In genomic region chr11:63974259-63975143, GRCh38 we compare ENCODE assay signal across 8 cellular contexts. TPM values are rescaled to one million over a fixed set of nuclear protein-coding genes. Genes with fewer than 3 reads are reported as not detected.
DNase-seq lines count a peak whose midpoint lies in the region; ATAC-seq, FAIRE-seq and TF ChIP-seq lines count a peak whose summit lies in the region.

COX8A (plus strand) TSS chr11:63974620; CDS start chr11:63974681, 61 bp downstream.

- peaks cover 8% of the 10 kb centered on the region for H3K79me1 ChIP-seq in H1 (ENCODE audit: low read depth, low read length)

- no peak within 1 kb of the TSS for H2AFZ ChIP-seq in H1 (ENCODE audit: low read length)

- peak within 1 kb of the TSS; percentile 89 for H3K56ac ChIP-seq in H1 (replicated peaks; ENCODE audit: insufficient read length, low read depth, low read length)

- intact Hi-C loops in Caco-2 (cut with micrococcal nuclease; ENCODE audit: unreplicated experiment), result loop anchor here (1.0 to 2.0 kb wide), 2 partner anchors 12 to 36 kb away; partner anchors contain the start of genes NAA40 and OTUB1

- H3K36me3 Mint-ChIP-seq in Caco-2 (ENCODE audit: insufficient read depth, unreplicated experiment) (peaks cover 47% of the 10 kb centered on the region), memory B cell (peaks cover 2% of the 10 kb centered on the region)
- peaks cover 25% of the 10 kb centered on the region for H3K36me3 Mint-ChIP-seq in activated CD8-positive, alpha-beta memory T cell treated with anti-CD3 and anti-CD28 coated beads, Interleukin-2, amount 10 ng/mL, durations not matched to agents 7 days and 5 days

- CTCF ChIA-PET in Caco-2 (lab: Charles Lee) (interaction anchor here (0.6 to 1.2 kb wide), 4 partner anchors 29 to 140 kb away, joined by 3 to 8 read pairs (median 6); partner anchors contain the start of gene MARK2), H1 (lab: Charles Lee; ENCODE audit: partially characterized antibody) (interaction anchor here (0.8 to 1.3 kb wide), 2 partner anchors 13 to 54 kb away, joined by 3 to 4 read pairs; no protein-coding TSS in a partner anchor)
- CTCF ChIA-PET in activated CD8-positive, alpha-beta memory T cell treated with anti-CD3 and anti-CD28 coated beads, Interleukin-2, amount 10 ng/mL, durations not matched to agents 7 days and 5 days (lab: Charles Lee), result interaction anchor here (0.6 to 2.2 kb wide), 6 partner anchors 11 to 207 kb away, joined by 3 to 10 read pairs (median 3); partner anchors contain the start of gene OTUB1

- FAIRE-seq in H1 (lab: Jason Lieb, UNC), result peak; percentile 91

- 2% methylated on average over 64 of the region's 67 CpGs; no CpG with 5 or more reads in 1 of the 2 experiments for WGBS in H1 (ENCODE audit: extremely low coverage in 1 of 2, insufficient coverage in 1 of 2, insufficient read length in 1 of 2, insufficient replicate concordance in 2 of 2, low coverage in 1 of 2, low lambda C conversion rate in 2 of 2, missing lambda C conversion rate in 1 of 2), 2 experiments

- H3K27ac Mint-ChIP-seq in Caco-2 (ENCODE audit: unreplicated experiment) (peak within 1 kb of the TSS; percentile 99), memory B cell (peak within 1 kb of the TSS; percentile 94)
- peak within 1 kb of the TSS; percentile 100 for H3K27ac Mint-ChIP-seq in activated CD8-positive, alpha-beta memory T cell treated with anti-CD3 and anti-CD28 coated beads, Interleukin-2, amount 10 ng/mL, durations not matched to agents 7 days and 5 days

- peak within 1 kb of the TSS; percentile 97; the same call in 1 of the 2 replicates for H2BK12ac ChIP-seq in H1 (ENCODE audit: low read depth, low read length)

- H3K27me3 Mint-ChIP-seq in Caco-2 (ENCODE audit: insufficient read depth, unreplicated experiment) (no peaks in the 10 kb centered on the region), memory B cell (peaks cover 2% of the 10 kb centered on the region)
- H3K27me3 Mint-ChIP-seq in activated CD8-positive, alpha-beta memory T cell treated with anti-CD3 and anti-CD28 coated beads, Interleukin-2, amount 10 ng/mL, durations not matched to agents 7 days and 5 days, result no peaks in the 10 kb centered on the region

- DNase-seq in Caco-2 (peak; percentile 98 to 99), HUDEP-2 (lab: John Stamatoyannopoulos, UW; ENCODE audit: unreplicated experiment in 76 of 76) (peak in 75 of 76 experiments; percentile 64 to 100 (median 98)), NT2/D1 (ENCODE audit: low read depth, low spot score) (peak; percentile 100), H1 (ENCODE audit: low read depth in 1 of 2, low spot score in 2 of 2) (peak; percentile 91 to 98), memory B cell (ENCODE audit: low spot score in 2 of 2) (peak; percentile 76 to 90)
- DNase-seq in activated CD8-positive, alpha-beta memory T cell treated with anti-CD3 and anti-CD28 coated beads, Interleukin-2, amount 10 ng/mL, durations not matched to agents 7 days and 5 days, result peak; percentile 99
- DNase-seq in stimulated activated CD8-positive, alpha-beta memory T cell treated with anti-CD3 and anti-CD28 coated beads, Interleukin-12 subunit alpha, Interleukin-12 subunit beta, amount 100 ng/mL, for 24 hours (ENCODE audit: extremely low read depth), result peak; percentile 87

- ATAC-seq in GM21381 (IDR thresholded peaks at IDR 0.05; ENCODE audit: unreplicated experiment) (peak; percentile 95), memory B cell (ENCODE audit: low read depth) (peak; percentile 96)
- ATAC-seq in activated CD8-positive, alpha-beta memory T cell treated with anti-CD3 and anti-CD28 coated beads, Interleukin-2, amount 10 ng/mL, durations not matched to agents 7 days and 5 days, result peak; percentile 99

- H3K9me3 ChIP-seq in Caco-2, result no peaks in the 10 kb centered on the region
- no peaks in the 10 kb centered on the region for H3K9me3 ChIP-seq in NT2/D1 (ENCODE audit: insufficient read depth, low read length)
- no peaks in the 10 kb centered on the region for H3K9me3 ChIP-seq in H1 (ENCODE audit: insufficient read depth in 2 of 2, low read depth in 1 of 2, low read length in 1 of 2)

- H3K18ac ChIP-seq in H1 (ENCODE audit: extremely low read depth, low read length), result peak within 1 kb of the TSS; percentile 99

- H3K27ac ChIP-seq in H1 (ENCODE audit: low read depth, low read length), result peak within 1 kb of the TSS; percentile 88

- TSS peak; percentile 85 for BruUV-seq in Caco-2 (replicated peaks; lab: Mats Ljungman, UMichigan)

- H3K9ac ChIP-seq in NT2/D1 (ENCODE audit: insufficient read length, low read depth) (peak within 1 kb of the TSS; percentile 100), H1 (replicated peaks in 1 of 4; ENCODE audit: extremely low read depth in 1 of 4, low read depth in 3 of 4, low read length in 3 of 4) (peak within 1 kb of the TSS; percentile 87 to 95 (median 90))

- H3K4me2 ChIP-seq in H1 (ENCODE audit: insufficient read depth in 1 of 2, low read depth in 2 of 2, low read length in 2 of 2), result peak within 1 kb of the TSS; percentile 46 to 78

- H3K4ac ChIP-seq in H1 (replicated peaks; ENCODE audit: insufficient read length, low read depth, low read length), result peak within 1 kb of the TSS; percentile 89

- H4K8ac ChIP-seq in H1 (ENCODE audit: extremely low read depth, insufficient read depth, low read length), result peak within 1 kb of the TSS; percentile 96

- POLR2A ChIA-PET in Caco-2 (lab: Charles Lee) (interaction anchor here (0.6 to 1.3 kb wide), 5 partner anchors 28 to 1641 kb away, joined by 3 read pairs; partner anchors contain the start of genes NAA40, PCNX3 and RTN3), H1 (lab: Charles Lee; ENCODE audit: partially characterized antibody) (interaction anchor here (0.6 to 5.7 kb wide), 16 partner anchors 12 to 1032 kb away, joined by 3 to 29 read pairs (median 3); partner anchors contain the start of gene OTUB1)

- peak within 1 kb of the TSS; percentile 26; the same call in 1 of the 2 replicates for H2AK5ac ChIP-seq in H1 (ENCODE audit: low read depth, low read length)

- H3K4me1 Mint-ChIP-seq in Caco-2 (ENCODE audit: low read depth, unreplicated experiment), result peaks cover 17% of the 10 kb centered on the region
- H3K4me1 Mint-ChIP-seq in activated CD8-positive, alpha-beta memory T cell treated with anti-CD3 and anti-CD28 coated beads, Interleukin-2, amount 10 ng/mL, durations not matched to agents 7 days and 5 days, result peaks cover 34% of the 10 kb centered on the region
- H3K4me1 Mint-ChIP-seq in memory B cell, result peaks cover 16% of the 10 kb centered on the region

- peaks cover 11% of the 10 kb centered on the region; the same call in 1 of the 2 replicates for H3K4me1 ChIP-seq in Caco-2
- H3K4me1 ChIP-seq in NT2/D1 (ENCODE audit: insufficient read depth, insufficient read length), result peaks cover 13% of the 10 kb centered on the region
- peaks cover 7 to 21% (median 14%) of the 10 kb centered on the region in 4 experiments for H3K4me1 ChIP-seq in H1 (replicated peaks in 1 of 4; ENCODE audit: control insufficient read depth in 3 of 4, insufficient read depth in 4 of 4, low read length in 3 of 4)

- H3K79me2 ChIP-seq in H1 (ENCODE audit: control insufficient read depth in 1 of 2, insufficient read depth in 2 of 2, low read length in 2 of 2), result peaks cover 0 to 40% of the 10 kb centered on the region in 2 experiments; a peak in 3 of 4 replicates

- H3K23ac ChIP-seq in H1 (ENCODE audit: insufficient read length), result no peak within 1 kb of the TSS

- no peak within 1 kb of the TSS for H3K14ac ChIP-seq in H1 (ENCODE audit: insufficient read length)

- peak within 1 kb of the TSS; percentile 81; the same call in 1 of the 2 replicates for H2BK15ac ChIP-seq in H1 (ENCODE audit: low read length)

- H4K91ac ChIP-seq in H1 (replicated peaks; ENCODE audit: insufficient read length, low read length), result peak within 1 kb of the TSS; percentile 91

- H3K27me3 ChIP-seq in Caco-2 (replicated peaks; ENCODE audit: control insufficient read depth, insufficient read depth, low read length), result no peaks in the 10 kb centered on the region; the same call in 1 of the 2 replicates
- no peaks in the 10 kb centered on the region for H3K27me3 ChIP-seq in NT2/D1 (ENCODE audit: insufficient read depth, insufficient read length)
- peaks cover 0 to 5% (median 2%) of the 10 kb centered on the region in 4 experiments; a peak in 3 of 7 replicates for H3K27me3 ChIP-seq in H1 (replicated peaks in 1 of 4; ENCODE audit: control insufficient read depth in 3 of 4, extremely low read depth in 1 of 4, insufficient read depth in 3 of 4, low read length in 3 of 4)

- peak; percentile 56 to 84 for TF ChIP-seq POLR2A in H1 (IDR thresholded peaks at IDR 0.05; ENCODE audit: control extremely low read depth in 1 of 2, low read depth in 2 of 2, low read length in 2 of 2)

- peak in 1 of 2 experiments; percentile 68; a peak in 1 of 3 replicates for TF ChIP-seq EP300 in H1 (IDR thresholded peaks at IDR 0.05; ENCODE audit: borderline replicate concordance in 1 of 2, low read depth in 2 of 2, low read length in 2 of 2)

- peak within 1 kb of the TSS; percentile 95 for H2BK5ac ChIP-seq in H1 (ENCODE audit: low read depth, low read length)

- H2BK120ac ChIP-seq in H1 (replicated peaks; ENCODE audit: low read depth, low read length), result peak within 1 kb of the TSS; percentile 77

- H4K20me1 ChIP-seq in H1 (replicated peaks in 1 of 2; ENCODE audit: control insufficient read depth in 1 of 2, insufficient read depth in 2 of 2, low read length in 2 of 2), result peaks cover 1 to 6% of the 10 kb centered on the region in 2 experiments

- peak within 1 kb of the TSS; percentile 98 for H4K5ac ChIP-seq in H1 (ENCODE audit: insufficient read length, low read depth, low read length)

- TF ChIP-seq CTCF in Caco-2 (IDR thresholded peaks at IDR 0.05; ENCODE audit: insufficient read depth in 1 of 2, low read depth in 1 of 2, low read length in 1 of 2, severe bottlenecking in 1 of 2, unreplicated experiment in 1 of 2) (peak in 1 of 2 experiments; percentile 22), H1 (IDR thresholded peaks at IDR 0.05; ENCODE audit: control extremely low read depth in 1 of 3, insufficient read depth in 1 of 3, low read depth in 1 of 3, low read length in 3 of 3) (no peak)

- no peak for TF ChIP-seq RAD21 in H1 (IDR thresholded peaks at IDR 0.05 in 1 of 2, conservative IDR thresholded peaks at IDR 0.05 in 1 of 2; ENCODE audit: low read depth in 2 of 2, low read length in 2 of 2)

- H3K36me3 ChIP-seq in Caco-2 (ENCODE audit: control insufficient read depth, insufficient read depth, low read length) (no peaks in the 10 kb centered on the region), NT2/D1 (ENCODE audit: insufficient read depth, insufficient read length, low read length) (peaks cover 28% of the 10 kb centered on the region), H1 (ENCODE audit: control insufficient read depth in 2 of 4, insufficient read depth in 4 of 4, low read length in 3 of 4) (peaks cover 0 to 8% (median 0%) of the 10 kb centered on the region in 4 experiments; a peak in 3 of 8 replicates)

- H3K9me3 Mint-ChIP-seq in Caco-2 (ENCODE audit: unreplicated experiment) (peaks cover 10% of the 10 kb centered on the region), memory B cell (no peaks in the 10 kb centered on the region)
- no peaks in the 10 kb centered on the region for H3K9me3 Mint-ChIP-seq in activated CD8-positive, alpha-beta memory T cell treated with anti-CD3 and anti-CD28 coated beads, Interleukin-2, amount 10 ng/mL, durations not matched to agents 7 days and 5 days (ENCODE audit: low read depth)

- H3K4me3 Mint-ChIP-seq in Caco-2 (ENCODE audit: unreplicated experiment) (peak within 1 kb of the TSS; percentile 99), memory B cell (peak within 1 kb of the TSS; percentile 98)
- H3K4me3 Mint-ChIP-seq in activated CD8-positive, alpha-beta memory T cell treated with anti-CD3 and anti-CD28 coated beads, Interleukin-2, amount 10 ng/mL, durations not matched to agents 7 days and 5 days, result peak within 1 kb of the TSS; percentile 100

- H2BK20ac ChIP-seq in H1 (ENCODE audit: low read length), result no peak within 1 kb of the TSS

- H3K4me3 ChIP-seq in Caco-2 (ENCODE audit: low read depth, low read length) (peak within 1 kb of the TSS; percentile 74), NT2/D1 (ENCODE audit: insufficient read length, low read depth) (peak within 1 kb of the TSS; percentile 100), H1 (ENCODE audit: extremely low read depth in 1 of 4, insufficient read depth in 2 of 4, low read depth in 3 of 4, low read length in 4 of 4) (peak within 1 kb of the TSS; percentile 90 to 99 (median 96))

- H3K23me2 ChIP-seq in H1 (ENCODE audit: low read depth, low read length), result no peaks in the 10 kb centered on the region; the same call in 1 of the 2 replicates

RNA-seq across cellular contexts. Expression of gene COX8A, which starts in this region (rescaled TPM):
- total RNA-seq in Caco-2 (2022), result 376 and 448 TPM in 2 replicates
- total RNA-seq in activated CD8-positive, alpha-beta memory T cell treated with anti-CD3 and anti-CD28 coated beads, Interleukin-2, amount 10 ng/mL, durations not matched to agents 7 days and 5 days, result 100 to 1,000 TPM; 445 to 484 TPM
- 365 and 413 TPM in 2 replicates for total RNA-seq in H1 (2021; fragmentation: NEBNext Ultra II Directional; extraction: Animal tissue kit (Norgen Biotek cat#: 25700))
- polyA plus RNA-seq in H1 (2011; rRNA removed), result 1,720 and 2,058 TPM in 2 replicates
- polyA plus RNA-seq in H1 (2011; cell fraction: cytosol; rRNA removed), result 801 TPM
- 895 TPM for polyA plus RNA-seq in H1 (2011; cell fraction: nucleus; rRNA removed)
- polyA plus RNA-seq in H1 (2012, experiment 1 of 2), result 439 to 800 TPM (median 741 TPM) in 4 replicates
- 1,693 TPM for polyA plus RNA-seq in H1 (2012, experiment 2 of 2)
- polyA plus RNA-seq in H1 (2013, experiment 1 of 2), result 891 TPM
- polyA plus RNA-seq in H1 (2013, experiment 2 of 2), result 816 TPM
- polyA minus RNA-seq in H1 (2011; rRNA and poly(A)+ RNA removed), result 145 and 160 TPM in 2 replicates
- polyA minus RNA-seq in H1 (2011; cell fraction: cytosol; rRNA and poly(A)+ RNA removed), result 241 TPM
- polyA minus RNA-seq in H1 (2011; cell fraction: nucleus; rRNA and poly(A)+ RNA removed), result 152 TPM

Comparison
In these comparisons a context has a peak if more than half of its experiments do, and no peak if none do; other contexts are left out.
1. Peak in every context shown above with its lines: DNase-seq, ATAC-seq, H3K4me3 ChIP-seq and H3K27ac ChIP-seq.